7 cellular contexts compared by ENCODE assay signal in the genomic region with DNA sequence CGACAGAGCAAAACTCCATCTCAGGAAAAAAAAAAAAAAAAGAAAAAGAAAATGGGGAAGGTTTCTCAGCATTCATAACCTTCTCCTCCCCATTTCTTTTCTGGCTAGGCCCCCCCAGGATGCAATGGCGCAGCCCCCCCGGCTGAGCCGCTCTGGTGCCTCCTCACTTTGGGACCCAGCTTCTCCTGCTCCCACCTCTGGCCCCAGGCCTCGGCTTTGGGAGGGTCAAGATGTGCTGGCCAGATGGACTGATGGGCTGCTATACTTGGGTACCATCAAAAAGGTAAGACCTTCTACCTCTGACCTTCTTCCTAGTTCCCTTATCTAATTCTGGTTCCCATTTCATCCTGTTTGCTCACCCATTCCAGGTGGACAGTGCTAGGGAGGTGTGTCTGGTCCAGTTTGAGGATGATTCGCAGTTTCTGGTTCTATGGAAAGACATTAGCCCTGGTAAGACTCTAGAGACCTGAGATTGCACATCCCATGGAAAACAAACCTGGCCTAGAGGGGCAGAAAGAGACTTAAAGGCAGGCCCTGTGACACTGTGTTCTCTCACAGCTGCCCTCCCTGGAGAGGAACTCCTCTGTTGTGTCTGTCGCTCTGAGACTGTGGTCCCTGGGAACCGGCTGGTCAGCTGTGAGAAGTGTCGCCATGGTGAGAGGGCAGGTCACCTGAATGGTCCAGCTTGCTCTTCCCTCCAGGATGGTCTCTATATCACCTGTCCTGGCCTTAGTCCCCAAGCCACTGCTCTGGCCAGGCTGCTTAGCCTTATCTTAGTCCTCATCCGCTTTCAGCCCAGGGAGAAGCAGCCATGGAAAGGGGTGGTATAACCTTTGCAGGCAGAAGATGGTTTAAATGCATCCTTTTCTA. TPM values are rescaled to one million over a fixed set of nuclear protein-coding genes. Genes with fewer than 3 reads are reported as not detected.
DNase-seq lines count a peak whose midpoint lies in the region; TF ChIP-seq lines count a peak whose summit lies in the region.
"Had no signal": no experiment of that assay in that cellular context is flagged by ENCODE, and none has a peak within 500 bp of the region (broad histone marks: within the 10 kb centered on the region; RNA-seq: fewer than 3 reads in every experiment).

No MANE protein-coding gene starts in this region.

- H3K4me3 ChIP-seq in effector memory CD4-positive, alpha-beta T cell (ENCODE audit: insufficient read depth, low read depth, low read length, poor library complexity, severe bottlenecking), result no peak overlapping the region
- H3K4me3 ChIP-seq in stomach, result peak overlapping the region in 3 of 4 donors; percentile 94 to 100 (median 98)

- H3K36me3 ChIP-seq in effector memory CD4-positive, alpha-beta T cell (ENCODE audit: control insufficient read depth, insufficient read depth, low read length), result peaks cover 39% of the 10 kb centered on the region
- peaks cover 32 to 46% (median 44%) of the 10 kb centered on the region in 4 donors for H3K36me3 ChIP-seq in stomach

- H3K27me3 Mint-ChIP-seq in activated CD4-positive, alpha-beta T cell treated with anti-CD3 and anti-CD28 coated beads, Interleukin-2, amount 10 ng/mL, durations not matched to agents 24 days and 14 days, result no peaks in the 10 kb centered on the region

- peaks cover 51% of the 10 kb centered on the region for H3K4me1 Mint-ChIP-seq in activated CD4-positive, alpha-beta T cell treated with anti-CD3 and anti-CD28 coated beads, Interleukin-2, amount 10 ng/mL, durations not matched to agents 24 days and 14 days

- no peak for TF ChIP-seq CTCF in stomach (IDR thresholded peaks at IDR 0.05)

- H3K36me3 Mint-ChIP-seq in activated CD4-positive, alpha-beta T cell treated with anti-CD3 and anti-CD28 coated beads, Interleukin-2, amount 10 ng/mL, durations not matched to agents 24 days and 14 days (ENCODE audit: low read depth), result peaks cover 42% of the 10 kb centered on the region

- H3K4me3 Mint-ChIP-seq in activated CD4-positive, alpha-beta T cell treated with anti-CD3 and anti-CD28 coated beads, Interleukin-2, amount 10 ng/mL, durations not matched to agents 24 days and 14 days, result peak overlapping the region; percentile 65

- H3K9me3 ChIP-seq in effector memory CD4-positive, alpha-beta T cell (ENCODE audit: control insufficient read depth, low read length), result no peaks in the 10 kb centered on the region
- H3K9me3 ChIP-seq in stomach, result no peaks in the 10 kb centered on the region

- H3K9me3 Mint-ChIP-seq in activated CD4-positive, alpha-beta T cell treated with anti-CD3 and anti-CD28 coated beads, Interleukin-2, amount 10 ng/mL, durations not matched to agents 24 days and 14 days, result no peaks in the 10 kb centered on the region

- H3K27ac ChIP-seq in effector memory CD4-positive, alpha-beta T cell (ENCODE audit: insufficient read depth, low read length, poor library complexity, severe bottlenecking), result peak overlapping the region; percentile 99
- peak overlapping the region; percentile 29 to 99 (median 99) for H3K27ac ChIP-seq in stomach

- no peak for DNase-seq in activated CD4-positive, alpha-beta T cell treated with anti-CD3 and anti-CD28 coated beads, Interleukin-2, amount 10 ng/mL, durations not matched to agents 24 days and 14 days
- DNase-seq in activated CD4-positive, alpha-beta T cell treated with anti-CD3 and anti-CD28 coated beads, Interleukin-2, amount 50 U/mL, for 4 hours, result no peak
- no peak for DNase-seq in effector memory CD4-positive, alpha-beta T cell
- DNase-seq in stomach, result no peak
- no peak for DNase-seq in NCI-H128 (lab: John Stamatoyannopoulos, UW; ENCODE audit: unreplicated experiment)
- DNase-seq in Kasumi-1 (lab: John Stamatoyannopoulos, UW), result no peak
- DNase-seq: NCI-H2081 had no signal

- TF ChIP-seq EP300 in stomach (IDR thresholded peaks at IDR 0.05), result no peak

- peak overlapping the region; percentile 63 for H3K27ac Mint-ChIP-seq in activated CD4-positive, alpha-beta T cell treated with anti-CD3 and anti-CD28 coated beads, Interleukin-2, amount 10 ng/mL, durations not matched to agents 24 days and 14 days

- TF ChIP-seq POLR2A in stomach (IDR thresholded peaks at IDR 0.05), result no peak

- peaks cover 49% of the 10 kb centered on the region for H3K4me1 ChIP-seq in effector memory CD4-positive, alpha-beta T cell (ENCODE audit: control insufficient read depth, insufficient read depth, low read length, poor library complexity, severe bottlenecking)
- peaks cover 29 to 71% (median 59%) of the 10 kb centered on the region in 4 donors for H3K4me1 ChIP-seq in stomach

- intact Hi-C loops in activated CD4-positive, alpha-beta T cell treated with anti-CD3 and anti-CD28 coated beads, Interleukin-2, amount 10 ng/mL, durations not matched to agents 24 days and 14 days (cut with micrococcal nuclease), result loop anchor here (10.0 kb wide), 2 partner anchors 138 to 1238 kb away; a partner anchor contains a TSS
- intact Hi-C loops in stomach (cut with DNase I; ENCODE audit: low total_unique reads), result no loop called here

- WGBS in stomach, 5 donors, result 77 to 91% (median 87%) methylated on average over 7 to 10 of the region's 10 CpGs

- H3K27me3 ChIP-seq in effector memory CD4-positive, alpha-beta T cell (replicated peaks; ENCODE audit: control insufficient read depth, insufficient read depth, low read length, poor library complexity, severe bottlenecking), result no peaks in the 10 kb centered on the region
- H3K27me3 ChIP-seq in stomach, result no peaks in the 10 kb centered on the region

RNA-seq across cellular contexts. Expression of a gene that starts 1.6 kb away (rescaled TPM):
- 29.5 and 33.6 TPM in 2 replicates for total RNA-seq in activated CD4-positive, alpha-beta T cell treated with anti-CD3 and anti-CD28 coated beads, Interleukin-2, amount 10 ng/mL, durations not matched to agents 24 days and 14 days
- total RNA-seq in stomach, result 100 to 1,000 TPM in 1 of 5 donors, 10 to 100 TPM in 4; 22.0 to 125 (median 70.0) TPM
- 10 to 100 TPM; 56.3 to 99.9 (median 68.7) TPM for polyA plus RNA-seq in stomach

RNA-seq across cellular contexts. Expression of a gene that starts 5.5 kb away (rescaled TPM):
- 120 and 124 TPM in 2 replicates for total RNA-seq in activated CD4-positive, alpha-beta T cell treated with anti-CD3 and anti-CD28 coated beads, Interleukin-2, amount 10 ng/mL, durations not matched to agents 24 days and 14 days
- total RNA-seq in stomach, result 100 to 1,000 TPM in 3 of 5 donors, 10 to 100 TPM in 2; 12.8 to 203 (median 101) TPM
- polyA plus RNA-seq in stomach, result 100 to 1,000 TPM; 162 to 233 (median 165) TPM

RNA-seq across cellular contexts. Expression of a gene that starts 7.5 kb away (rescaled TPM):
- 41.5 and 44.6 TPM in 2 replicates for total RNA-seq in activated CD4-positive, alpha-beta T cell treated with anti-CD3 and anti-CD28 coated beads, Interleukin-2, amount 10 ng/mL, durations not matched to agents 24 days and 14 days
- 10 to 100 TPM in 2 of 5 donors, 1 to 10 TPM in 2, under 1 TPM in 1; 0.58 to 78.8 (median 7.7) TPM for total RNA-seq in stomach
- 1 to 10 TPM; 3.9 to 5.6 (median 4.0) TPM for polyA plus RNA-seq in stomach

RNA-seq across cellular contexts. Expression of a gene that starts 20.8 kb away (rescaled TPM):
- total RNA-seq in activated CD4-positive, alpha-beta T cell treated with anti-CD3 and anti-CD28 coated beads, Interleukin-2, amount 10 ng/mL, durations not matched to agents 24 days and 14 days, result 64.9 and 66.5 TPM in 2 replicates
- total RNA-seq in stomach, result 10 to 100 TPM in 1 of 5 donors, 1 to 10 TPM in 3, not detected in 1; 4.2 to 15.4 (median 6.7) TPM
- 1 to 10 TPM in 2 of 3 donors, under 1 TPM in 1; 0.46 to 9.9 (median 5.4) TPM for polyA plus RNA-seq in stomach

RNA-seq across cellular contexts. Expression of a gene that starts 42.0 kb away (rescaled TPM):
- 14.2 and 14.5 TPM in 2 replicates for total RNA-seq in activated CD4-positive, alpha-beta T cell treated with anti-CD3 and anti-CD28 coated beads, Interleukin-2, amount 10 ng/mL, durations not matched to agents 24 days and 14 days
- total RNA-seq in stomach, result 1 to 10 TPM in 3 of 5 donors, under 1 TPM in 1, not detected in 1; 0.45 to 7.8 (median 3.1) TPM
- polyA plus RNA-seq in stomach, result 1 to 10 TPM; 2.4 to 4.2 (median 2.6) TPM
